30 cellular contexts compared by ENCODE assay signal in the genomic region with DNA sequence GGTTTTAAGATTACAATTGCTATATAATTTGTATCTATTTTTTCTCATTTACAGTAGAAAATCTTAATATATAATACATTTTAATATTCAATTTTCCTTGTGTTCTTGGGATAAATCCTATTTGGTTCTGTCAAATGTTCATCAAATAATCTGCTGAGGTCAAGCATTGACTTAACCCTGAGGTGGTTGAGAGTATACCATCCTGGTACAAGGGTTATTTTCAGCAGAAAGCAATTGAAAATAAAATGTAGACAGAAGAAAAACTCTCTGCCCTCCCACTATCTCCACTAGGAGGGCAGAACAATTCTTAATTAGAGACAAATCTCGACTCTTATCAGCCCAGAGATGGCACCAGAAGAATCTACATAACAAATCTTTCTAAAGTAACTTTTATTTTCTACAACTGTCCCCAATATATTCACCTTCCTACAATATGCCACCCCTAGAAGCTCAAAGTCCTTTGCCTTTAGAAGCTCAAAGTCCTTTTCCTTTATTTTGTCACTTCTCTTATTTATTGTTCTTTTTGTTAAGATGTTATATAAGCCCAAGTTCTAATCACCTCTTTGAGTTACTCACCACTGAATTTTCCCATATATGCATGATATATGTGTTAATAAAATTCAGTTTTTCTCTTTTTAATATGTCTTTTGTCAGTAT. TPM values are rescaled to one million over a fixed set of nuclear protein-coding genes. Genes with fewer than 3 reads are reported as not detected.
"Had no signal": no experiment of that assay in that cellular context is flagged by ENCODE, and none has a peak within 500 bp of the region (broad histone marks: within the 10 kb centered on the region; RNA-seq: fewer than 3 reads in every experiment).

No MANE protein-coding gene starts in this region.

- H3K27ac ChIP-seq: neural progenitor cell, ovary, parathyroid adenoma, psoas muscle, skin epidermis, stomach, thoracic aorta, thyroid gland, tibial nerve, upper lobe of left lung, vagina had no signal

- H3K36me3 Mint-ChIP-seq: natural killer cell; neural progenitor cell; stimulated activated effector memory CD8-positive, alpha-beta T cell treated with anti-CD3 and anti-CD28 coated beads, Interleukin-12 subunit alpha, Interleukin-12 subunit beta, amount 100 ng/mL, for 72 hours; stimulated activated naive B cell treated with anti-CD40 and anti-IgM and Interleukin-4, amounts not matched to agents 10 μg/mL and 1 μg/mL and 100 μg/mL, for 72 hours had no signal

- FAIRE-seq: urothelium cell line had no signal

- H3K4me1 ChIP-seq: neural progenitor cell, parathyroid adenoma, psoas muscle, stomach, thyroid gland, tibial nerve, upper lobe of left lung, vagina had no signal

- H3K79me2 ChIP-seq: parathyroid adenoma had no signal

- H3K27me3 ChIP-seq: neural progenitor cell, ovary, stomach, thyroid gland, tibial nerve, upper lobe of left lung, vagina had no signal

- H3K4me1 Mint-ChIP-seq: naive thymus-derived CD4-positive, alpha-beta T cell; natural killer cell; nephron; neural progenitor cell; stimulated activated effector memory CD8-positive, alpha-beta T cell treated with anti-CD3 and anti-CD28 coated beads, Interleukin-12 subunit alpha, Interleukin-12 subunit beta, amount 100 ng/mL, for 72 hours; stimulated activated naive B cell treated with anti-CD40 and anti-IgM and Interleukin-4, amounts not matched to agents 10 μg/mL and 1 μg/mL and 100 μg/mL, for 72 hours had no signal

- H3K9me3 Mint-ChIP-seq: natural killer cell; stimulated activated effector memory CD8-positive, alpha-beta T cell treated with anti-CD3 and anti-CD28 coated beads, Interleukin-12 subunit alpha, Interleukin-12 subunit beta, amount 100 ng/mL, for 72 hours; stimulated activated naive CD8-positive, alpha-beta T cell treated with anti-CD3 and anti-CD28 coated beads, Interleukin-15, Interleukin-2, amounts not matched to agents 100 ng/mL and 50 ng/mL, for 24 hours had no signal

- H3K4me2 ChIP-seq: neural progenitor cell had no signal

- H3K27ac Mint-ChIP-seq: naive thymus-derived CD4-positive, alpha-beta T cell; natural killer cell; neural progenitor cell; stimulated activated effector memory CD8-positive, alpha-beta T cell treated with anti-CD3 and anti-CD28 coated beads, Interleukin-12 subunit alpha, Interleukin-12 subunit beta, amount 100 ng/mL, for 72 hours; stimulated activated naive B cell treated with anti-CD40 and anti-IgM and Interleukin-4, amounts not matched to agents 10 μg/mL and 1 μg/mL and 100 μg/mL, for 72 hours; stimulated activated naive CD8-positive, alpha-beta T cell treated with anti-CD3 and anti-CD28 coated beads, Interleukin-15, Interleukin-2, amounts not matched to agents 100 ng/mL and 50 ng/mL, for 24 hours had no signal

- H3K36me3 ChIP-seq: neural progenitor cell, ovary, stomach, thoracic aorta, thyroid gland, tibial nerve, upper lobe of left lung, vagina had no signal

- H3K27me3 Mint-ChIP-seq: progenitor cell of endocrine pancreas had no signal

- DNase-seq: naive thymus-derived CD4-positive, alpha-beta T cell; natural killer cell; occipital lobe; ovary; posterior cingulate gyrus; psoas muscle; right cardiac atrium; stimulated activated CD4-positive, alpha-beta T cell treated with anti-CD3 and anti-CD28 coated beads, Interleukin-15, amount 100 ng/mL, for 24 hours; stimulated activated CD4-positive, alpha-beta T cell treated with anti-CD3 and anti-CD28 coated beads, Interleukin-2, amount 100 ng/mL, for 24 hours; stimulated activated CD4-positive, alpha-beta T cell treated with anti-CD3 and anti-CD28 coated beads, Interleukin-2, amount 100 ng/mL, for 48 hours; stimulated activated CD4-positive, alpha-beta T cell treated with anti-CD3 and anti-CD28 coated beads, Interleukin-4, amount 100 ng/mL, for 24 hours; stimulated activated naive B cell treated with anti-CD40 and anti-IgM and Interleukin-4, amounts not matched to agents 10 μg/mL and 1 μg/mL and 100 μg/mL, for 72 hours; stimulated activated naive CD4-positive, alpha-beta T cell treated with Interleukin-2 at 50 U/mL for 16 hours; stomach; trophoblast cell had no signal

- H3K4me3 Mint-ChIP-seq: naive thymus-derived CD4-positive, alpha-beta T cell; natural killer cell; nephron; neural progenitor cell; stimulated activated effector memory CD8-positive, alpha-beta T cell treated with anti-CD3 and anti-CD28 coated beads, Interleukin-12 subunit alpha, Interleukin-12 subunit beta, amount 100 ng/mL, for 72 hours; stimulated activated naive B cell treated with anti-CD40 and anti-IgM and Interleukin-4, amounts not matched to agents 10 μg/mL and 1 μg/mL and 100 μg/mL, for 72 hours; stimulated activated naive CD8-positive, alpha-beta T cell treated with anti-CD3 and anti-CD28 coated beads, Interleukin-15, Interleukin-2, amounts not matched to agents 100 ng/mL and 50 ng/mL, for 24 hours had no signal

- H3K9ac ChIP-seq: neural progenitor cell, parathyroid adenoma had no signal

- ATAC-seq: naive thymus-derived CD4-positive, alpha-beta T cell; natural killer cell; psoas muscle; right cardiac atrium; sciatic nerve; stimulated activated effector memory CD8-positive, alpha-beta T cell treated with anti-CD3 and anti-CD28 coated beads, Interleukin-12 subunit alpha, Interleukin-12 subunit beta, amount 100 ng/mL, for 72 hours; stimulated activated naive B cell treated with anti-CD40 and anti-IgM and Interleukin-4, amounts not matched to agents 10 μg/mL and 1 μg/mL and 100 μg/mL, for 72 hours had no signal

- H3K4me3 ChIP-seq: neural progenitor cell, ovary, psoas muscle, skin epidermis, stomach, thoracic aorta, thyroid gland, tibial nerve, upper lobe of left lung, vagina had no signal

- H2AFZ ChIP-seq: neural progenitor cell, parathyroid adenoma had no signal

- H3K9me3 ChIP-seq: ovary, thoracic aorta, thyroid gland, tibial nerve, upper lobe of left lung, vagina had no signal

RNA-seq across cellular contexts. Expression of a gene that starts 58.6 kb away (rescaled TPM):
- total RNA-seq: naive thymus-derived CD4-positive, alpha-beta T cell; natural killer cell; renal cortical epithelial cell had no signal
- polyA plus RNA-seq: naive thymus-derived CD4-positive, alpha-beta T cell had no signal
